22 cellular contexts compared by ENCODE assay signal in the genomic region with DNA sequence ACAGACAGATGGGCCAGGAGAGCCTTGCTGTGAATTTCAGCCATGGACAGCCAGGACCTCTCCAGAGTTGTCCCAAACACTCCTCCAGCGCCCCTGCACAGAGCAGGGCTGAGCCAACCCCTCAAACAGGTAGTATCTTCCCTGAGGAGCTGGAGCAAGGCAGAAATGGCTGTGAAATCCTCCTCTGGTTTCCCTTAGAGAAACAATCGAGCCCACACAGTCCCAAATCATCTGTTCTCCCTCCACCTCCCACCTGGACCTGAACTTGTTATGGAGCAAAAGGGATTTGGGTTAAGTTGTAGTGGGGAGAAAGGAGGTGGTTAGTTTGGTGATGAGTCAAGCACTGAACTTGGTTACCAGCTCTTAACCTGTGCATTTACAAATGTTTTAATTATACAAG.
DNase-seq lines count a peak whose midpoint lies in the region; ATAC-seq and TF ChIP-seq lines count a peak whose summit lies in the region.
"Had no signal": no experiment of that assay in that cellular context is flagged by ENCODE, and none has a peak within 500 bp of the region (broad histone marks: within the 10 kb centered on the region; RNA-seq: fewer than 3 reads in every experiment).

No MANE protein-coding gene starts in this region.

- no peaks in the 10 kb centered on the region for H3K27me3 ChIP-seq in breast epithelium
- H3K27me3 ChIP-seq in mammary epithelial cell (ENCODE audit: insufficient read depth, low read length), result no peaks in the 10 kb centered on the region
- no peaks in the 10 kb centered on the region for H3K27me3 ChIP-seq in esophagus squamous epithelium
- H3K27me3 ChIP-seq in transverse colon, result no peaks in the 10 kb centered on the region
- H3K27me3 ChIP-seq: BE2C had no signal

- BruUV-seq in mammary epithelial cell (replicated peaks; lab: Mats Ljungman, UMichigan), result no TSS peak

- no peaks in the 10 kb centered on the region for H3K9me3 Mint-ChIP-seq in activated CD8-positive, alpha-beta T cell treated with anti-CD3 and anti-CD28 coated beads for 36 hours
- H3K9me3 Mint-ChIP-seq: dendritic cell treated with granulocyte-macrophage colony-stimulating factor and Interleukin-4, amounts not matched to agents 40 ng/mL and 50 ng/mL, for 4 days; endodermal cell; HFFc6 had no signal

- no peak for ATAC-seq in activated CD8-positive, alpha-beta T cell treated with anti-CD3 and anti-CD28 coated beads for 36 hours
- no peak for ATAC-seq in GM19351 (IDR thresholded peaks at IDR 0.05; ENCODE audit: unreplicated experiment)
- ATAC-seq: activated CD4-positive, CD25-positive, alpha-beta regulatory T cell treated with anti-CD3 and anti-CD28 coated beads, Interleukin-2, amount 50 U/mL, for 24 hours; left lobe of liver; sciatic nerve had no signal

- H3K27ac ChIP-seq in breast epithelium, result peak overlapping the region; percentile 89 to 90
- no peak overlapping the region for H3K27ac ChIP-seq in mammary epithelial cell (ENCODE audit: insufficient read depth, low read depth, low read length)
- H3K27ac ChIP-seq in esophagus squamous epithelium, result peak overlapping the region in 3 of 4 donors; percentile 2 to 90 (median 85)
- H3K27ac ChIP-seq in transverse colon, result peak overlapping the region; percentile 78 to 90 (median 86)

- no peak overlapping the region for H3K4me2 ChIP-seq in mammary epithelial cell (ENCODE audit: insufficient read depth, low read depth, low read length)

- POLR2A ChIA-PET in activated CD8-positive, alpha-beta T cell treated with anti-CD3 and anti-CD28 coated beads for 36 hours (lab: Charles Lee), result no interaction called here

- no peaks in the 10 kb centered on the region for H3K79me2 ChIP-seq in mammary epithelial cell (ENCODE audit: insufficient read depth, low read length)

- in situ Hi-C loops in mammary epithelial cell (cut with MboI; ENCODE audit: low sequenced_read_pairs in 2 of 2) (no loop called here), transverse colon (cut with MboI; ENCODE audit: low pct_ligation_motif_present in 1 of 4, low pct_unique_long_range_greater_than_20kb in 1 of 4, low sequenced_read_pairs in 3 of 4) (no loop called here), ACHN (cut with HindIII; ENCODE audit: low pct_ligation_motif_present, low pct_unique_long_range_greater_than_20kb, low sequenced_read_pairs) (no loop called here)

- peaks cover 46% of the 10 kb centered on the region for H3K4me1 Mint-ChIP-seq in activated CD8-positive, alpha-beta T cell treated with anti-CD3 and anti-CD28 coated beads for 36 hours (ENCODE audit: low read depth)
- H3K4me1 Mint-ChIP-seq: endodermal cell had no signal

- H3K4me3 Mint-ChIP-seq in activated CD8-positive, alpha-beta T cell treated with anti-CD3 and anti-CD28 coated beads for 36 hours, result no peak overlapping the region
- H3K4me3 Mint-ChIP-seq: dendritic cell treated with granulocyte-macrophage colony-stimulating factor and Interleukin-4, amounts not matched to agents 40 ng/mL and 50 ng/mL, for 4 days; endodermal cell; HFFc6 had no signal

- H3K9me3 ChIP-seq in breast epithelium (no peaks in the 10 kb centered on the region), mammary epithelial cell (replicated peaks; ENCODE audit: insufficient read depth, low read length) (no peaks in the 10 kb centered on the region), esophagus squamous epithelium (no peaks in the 10 kb centered on the region), transverse colon (no peaks in the 10 kb centered on the region)
- H3K9me3 ChIP-seq: BE2C had no signal

- intact Hi-C loops in breast epithelium (cut with DNase I; ENCODE audit: low total_unique reads) (no loop called here), mammary epithelial cell (cut with micrococcal nuclease) (no loop called here), esophagus squamous epithelium (cut with DNase I) (no loop called here), transverse colon (cut with DNase I; ENCODE audit: low total_unique reads) (loop anchor here (10.0 kb wide), 1 partner anchor 49 kb away; no protein-coding TSS in a partner anchor)
- intact Hi-C loops in activated CD8-positive, alpha-beta T cell treated with anti-CD3 and anti-CD28 coated beads for 36 hours (cut with micrococcal nuclease), result no loop called here

- H3K27me3 Mint-ChIP-seq in activated CD8-positive, alpha-beta T cell treated with anti-CD3 and anti-CD28 coated beads for 36 hours, result no peaks in the 10 kb centered on the region
- H3K27me3 Mint-ChIP-seq: dendritic cell treated with granulocyte-macrophage colony-stimulating factor and Interleukin-4, amounts not matched to agents 40 ng/mL and 50 ng/mL, for 4 days had no signal

- CTCF ChIA-PET in mammary epithelial cell (lab: Charles Lee; ENCODE audit: low non-redundant PET), result no interaction called here
- CTCF ChIA-PET in activated CD8-positive, alpha-beta T cell treated with anti-CD3 and anti-CD28 coated beads for 36 hours (lab: Charles Lee), result interaction anchor here (1.1 kb wide), 1 partner anchor 62 kb away, joined by 3 read pairs; no protein-coding TSS in a partner anchor

- TF ChIP-seq POLR2A in breast epithelium (IDR thresholded peaks at IDR 0.05), result no peak
- no peak for TF ChIP-seq POLR2A in esophagus squamous epithelium (IDR thresholded peaks at IDR 0.05)
- TF ChIP-seq POLR2A in transverse colon (IDR thresholded peaks at IDR 0.05), result no peak

- H3K36me3 Mint-ChIP-seq in activated CD8-positive, alpha-beta T cell treated with anti-CD3 and anti-CD28 coated beads for 36 hours (ENCODE audit: low read depth), result peaks cover 41% of the 10 kb centered on the region

- H3K36me3 ChIP-seq in breast epithelium (no peaks in the 10 kb centered on the region), mammary epithelial cell (ENCODE audit: insufficient read depth, low read length) (no peaks in the 10 kb centered on the region), esophagus squamous epithelium (peaks cover 0 to 6% (median under 1%) of the 10 kb centered on the region in 3 donors), transverse colon (no peaks in the 10 kb centered on the region)

- H3K9ac ChIP-seq in mammary epithelial cell (ENCODE audit: insufficient read depth, low read length), result no peak overlapping the region

- dilution Hi-C loops in mammary epithelial cell (cut with HindIII; ENCODE audit: low sequenced_read_pairs), result no loop called here

- WGBS in mammary epithelial cell (ENCODE audit: low coverage, missing lambda C conversion rate), result 76% methylated on average over 2 of the region's 2 CpGs
- 80 to 91% methylated on average over 1 to 2 of the region's 2 CpGs for WGBS in esophagus squamous epithelium, 2 donors
- WGBS in transverse colon (ENCODE audit: low coverage in 1 of 2), 2 donors, result 58% methylated on average over 2 of the region's 2 CpGs; no CpG with 5 or more reads in 1 of the 2 donors

- H4K20me1 ChIP-seq in mammary epithelial cell (ENCODE audit: insufficient read depth, low read length), result no peaks in the 10 kb centered on the region

- peak overlapping the region; percentile 53 for H3K27ac Mint-ChIP-seq in activated CD8-positive, alpha-beta T cell treated with anti-CD3 and anti-CD28 coated beads for 36 hours
- H3K27ac Mint-ChIP-seq: dendritic cell treated with granulocyte-macrophage colony-stimulating factor and Interleukin-4, amounts not matched to agents 40 ng/mL and 50 ng/mL, for 4 days; endodermal cell; HFFc6 had no signal

- H3K4me3 ChIP-seq in breast epithelium (no peak overlapping the region), mammary epithelial cell (replicated peaks in 1 of 3; ENCODE audit: insufficient read depth in 1 of 3, low read depth in 2 of 3, low read length in 3 of 3) (no peak overlapping the region), esophagus squamous epithelium (no peak overlapping the region), transverse colon (no peak overlapping the region)

- H3K4me1 ChIP-seq in breast epithelium, result peaks cover 2 to 35% of the 10 kb centered on the region in 2 donors
- peaks cover 26% of the 10 kb centered on the region for H3K4me1 ChIP-seq in mammary epithelial cell (ENCODE audit: insufficient read depth, low read length)
- peaks cover 29 to 85% (median 41%) of the 10 kb centered on the region in 3 donors for H3K4me1 ChIP-seq in esophagus squamous epithelium
- peaks cover 34 to 70% (median 43%) of the 10 kb centered on the region in 4 donors for H3K4me1 ChIP-seq in transverse colon
- H3K4me1 ChIP-seq: BE2C had no signal

- no peak for DNase-seq in breast epithelium (ENCODE audit: low spot score in 2 of 2)
- DNase-seq in mammary epithelial cell, result no peak
- DNase-seq in activated CD8-positive, alpha-beta T cell treated with anti-CD3 and anti-CD28 coated beads for 36 hours, result no peak
- DNase-seq in esophagus squamous epithelium (lab: John Stamatoyannopoulos, UW), result no peak
- DNase-seq in transverse colon, result no peak
- DNase-seq in ACHN, result no peak
- no peak for DNase-seq in DMS53 treated with DMSO at 0.1 percent for 48 hours (lab: John Stamatoyannopoulos, UW; ENCODE audit: unreplicated experiment)
- DNase-seq: activated gamma-delta T cell; BE2C; endodermal cell; HFFc6; mesendoderm; NCI-H1436 treated with DMSO at 0.1 percent for 48 hours; NCI-H345; NCI-H748 treated with DMSO at 0.1 percent for 48 hours; stimulated activated CD4-positive, alpha-beta T cell treated with anti-CD3 and anti-CD28 coated beads, Interleukin-12 subunit alpha, Interleukin-12 subunit beta, amount 100 ng/mL, for 4 hours; stimulated activated CD4-positive, alpha-beta T cell treated with anti-CD3 and anti-CD28 coated beads, Interleukin-4, amount 100 ng/mL, for 1 hour had no signal

- TF ChIP-seq CTCF in breast epithelium (IDR thresholded peaks at IDR 0.05), result no peak
- TF ChIP-seq CTCF in mammary epithelial cell (conservative IDR thresholded peaks at IDR 0.05 in 1 of 2, IDR thresholded peaks at IDR 0.05 in 1 of 2; ENCODE audit: extremely low read depth in 1 of 2, insufficient read depth in 1 of 2, low read depth in 1 of 2, low read length in 2 of 2), result no peak
- TF ChIP-seq CTCF in activated CD8-positive, alpha-beta T cell treated with anti-CD3 and anti-CD28 coated beads for 36 hours (IDR thresholded peaks at IDR 0.05), result no peak
- no peak for TF ChIP-seq CTCF in esophagus squamous epithelium (IDR thresholded peaks at IDR 0.05)
- TF ChIP-seq CTCF in transverse colon (IDR thresholded peaks at IDR 0.05), result no peak

- H2AFZ ChIP-seq in mammary epithelial cell (ENCODE audit: low read depth, low read length), result no peak overlapping the region

- TF ChIP-seq EP300 in transverse colon (IDR thresholded peaks at IDR 0.05; ENCODE audit: low read depth), result no peak
